In genomic region chr12:10669533-10669932, GRCh38 we compare ENCODE assay signal across 21 cellular contexts. TPM values are rescaled to one million over a fixed set of nuclear protein-coding genes. Genes with fewer than 3 reads are reported as not detected.
"Had no signal": no experiment of that assay in that cellular context is flagged by ENCODE, and none has a peak within 500 bp of the region (broad histone marks: within the 10 kb centered on the region; RNA-seq: fewer than 3 reads in every experiment).

No MANE protein-coding gene starts in this region.

- DNase-seq: KBM-7, MG63, NCI-H1092, NCI-H1105 treated with DMSO at 0.1 percent for 48 hours, NCI-H1417 treated with DMSO at 0.1 percent for 48 hours, NCI-H146, NCI-H1694 treated with DMSO at 0.1 percent for 48 hours, NCI-H2029, NCI-H2081 treated with DMSO at 0.1 percent for 48 hours, NCI-H2171, NCI-H226, NCI-H446, NCI-H510A, NCI-H524 treated with DMSO at 0.1 percent for 48 hours, NCI-H69, NCI-H774, Right ventricle myocardium superior, RPMI8226, SK-N-SH had no signal

- H3K36me3 ChIP-seq: MG63 had no signal

- H3K9me3 ChIP-seq: MG63, SK-N-SH had no signal

- H3K9ac ChIP-seq: SK-N-SH had no signal

- FAIRE-seq: RCC 7860 had no signal

- H3K4me3 ChIP-seq: MG63 had no signal

RNA-seq across cellular contexts. Expression of gene STYK1, which starts 4.3 kb away (rescaled TPM):
- total RNA-seq: Right ventricle myocardium superior, SK-MEL-5 had no signal
- polyA plus RNA-seq: SK-N-SH had no signal
